Comparison of ENCODE assay signal across 23 cellular contexts in the genomic region with DNA sequence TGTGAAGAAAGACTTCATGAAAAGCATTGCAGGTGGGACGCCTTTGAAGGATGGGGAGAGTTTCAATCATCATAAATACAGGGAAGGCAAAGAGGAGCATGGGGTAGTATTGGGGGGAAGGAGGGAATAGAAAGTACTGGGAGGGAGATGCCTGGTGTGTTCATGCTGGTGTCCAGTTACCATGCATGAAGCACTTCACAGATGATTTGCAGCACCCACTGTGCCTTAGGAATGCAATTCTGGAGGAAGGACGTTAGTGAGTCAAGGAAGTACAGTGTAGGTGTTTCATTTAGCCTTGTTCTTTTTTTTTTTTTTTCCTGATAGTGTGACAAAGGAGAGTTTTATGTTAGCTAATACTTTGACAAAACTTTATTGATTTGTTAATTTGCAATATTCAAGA. TPM values are rescaled to one million over a fixed set of nuclear protein-coding genes. Genes with fewer than 3 reads are reported as not detected.
A peak's percentile ranks its signal among the peaks of the same experiment; 100 is the strongest.
DNase-seq lines count a peak whose midpoint lies in the region; ATAC-seq and TF ChIP-seq lines count a peak whose summit lies in the region.
"Had no signal": no experiment of that assay in that cellular context is flagged by ENCODE, and none has a peak within 500 bp of the region (broad histone marks: within the 10 kb centered on the region; RNA-seq: fewer than 3 reads in every experiment).

No MANE protein-coding gene starts in this region.

- H3K4me1 ChIP-seq in adipocyte (ENCODE audit: control insufficient read depth, insufficient read depth, low read length) = peaks cover 8% of the 10 kb centered on the region
- H3K4me1 ChIP-seq in skeletal muscle satellite cell (ENCODE audit: control insufficient read depth, insufficient read depth, low read length) = peaks cover 40% of the 10 kb centered on the region
- H3K4me1 ChIP-seq: right lobe of liver, uterus had no signal

- no peak for TF ChIP-seq CTCF in foreskin fibroblast (IDR thresholded peaks at IDR 0.05; ENCODE audit: low read depth, low read length)

- no peaks in the 10 kb centered on the region for H3K27me3 ChIP-seq in adipocyte (replicated peaks; ENCODE audit: control insufficient read depth, insufficient read depth, low read length)
- no peaks in the 10 kb centered on the region for H3K27me3 ChIP-seq in skeletal muscle satellite cell (ENCODE audit: control insufficient read depth, insufficient read depth, low read length)
- H3K27me3 ChIP-seq: heart right ventricle, right lobe of liver, uterus had no signal

- DNase-seq in NCI-H345 (lab: John Stamatoyannopoulos, UW) (peak; percentile 5), NCI-H345 treated with DMSO at 0.1 percent for 48 hours (lab: John Stamatoyannopoulos, UW; ENCODE audit: unreplicated experiment) (no peak), adipocyte (ENCODE audit: low read depth) (peak; percentile 28), foreskin fibroblast (peak; percentile 26 to 34), NCI-H146 (lab: John Stamatoyannopoulos, UW) (no peak)
- DNase-seq: activated CD4-positive, CD25-positive, alpha-beta regulatory T cell treated with anti-CD3 and anti-CD28 coated beads, Interleukin-2, amount 50 U/mL, for 72 hours; activated CD8-positive, alpha-beta T cell treated with anti-CD3 and anti-CD28 coated beads, Interleukin-2, amount 10 ng/mL, durations not matched to agents 7 days and 5 days; activated naive CD4-positive, alpha-beta T cell treated with Interleukin-2 at 50 U/mL for 16 hours; activated T-cell treated with anti-CD3 and anti-CD28 coated beads, Interleukin-2, amount 50 U/mL, for 1 hour; aorta; effector memory CD8-positive, alpha-beta T cell; heart right ventricle; HFFc6; NCI-H1694; NCI-H446 treated with DMSO at 0.1 percent for 48 hours; right lobe of liver; T1000; uterus had no signal

- H3K9ac ChIP-seq in adipocyte (ENCODE audit: low read length) (no peak overlapping the region), skeletal muscle satellite cell (ENCODE audit: low read depth, low read length) (no peak overlapping the region)

- H3K4me3 ChIP-seq in adipocyte (ENCODE audit: low read length) (no peak overlapping the region), foreskin fibroblast (ENCODE audit: low read depth in 1 of 2, low read length in 2 of 2) (no peak overlapping the region), skeletal muscle satellite cell (ENCODE audit: low read length) (no peak overlapping the region)
- H3K4me3 ChIP-seq: heart right ventricle, K562, right lobe of liver, uterus had no signal

- H3K4me2 ChIP-seq in skeletal muscle satellite cell (ENCODE audit: low read length) = peak overlapping the region; percentile 48

- ATAC-seq in GM21529 (IDR thresholded peaks at IDR 0.05; ENCODE audit: unreplicated experiment) (no peak), GM18870 (IDR thresholded peaks at IDR 0.05; ENCODE audit: unreplicated experiment) (no peak)
- ATAC-seq: activated CD8-positive, alpha-beta T cell treated with anti-CD3 and anti-CD28 coated beads, Interleukin-2, amount 10 ng/mL, durations not matched to agents 7 days and 5 days; effector memory CD8-positive, alpha-beta T cell; heart right ventricle; K562; right lobe of liver; stimulated activated memory B cell treated with anti-CD40 and anti-IgM and Interleukin-4, amounts not matched to agents 10 μg/mL and 1 μg/mL and 100 μg/mL, for 72 hours had no signal

- H3K9me3 ChIP-seq in adipocyte (ENCODE audit: control insufficient read depth, low read length) = no peaks in the 10 kb centered on the region
- no peaks in the 10 kb centered on the region for H3K9me3 ChIP-seq in skeletal muscle satellite cell (replicated peaks; ENCODE audit: low read length)
- H3K9me3 ChIP-seq: right lobe of liver, uterus had no signal

- H3K36me3 ChIP-seq in adipocyte (ENCODE audit: control insufficient read depth, insufficient read depth, low read length, severe bottlenecking) = no peaks in the 10 kb centered on the region
- H3K36me3 ChIP-seq in skeletal muscle satellite cell (ENCODE audit: insufficient read depth, low read length) = no peaks in the 10 kb centered on the region
- H3K36me3 ChIP-seq: heart right ventricle, right lobe of liver, uterus had no signal

RNA-seq across cellular contexts. Expression of a gene that starts 36.8 kb away (rescaled TPM):
- total RNA-seq in skeletal muscle satellite cell (2012; rRNA removed) = 3.5 and 4.6 TPM in 2 replicates
- total RNA-seq: activated CD8-positive, alpha-beta T cell treated with anti-CD3 and anti-CD28 coated beads, Interleukin-2, amount 10 ng/mL, durations not matched to agents 7 days and 5 days had no signal

Comparison
In these comparisons a context has a peak if more than half of its experiments do, and no peak if none do; other contexts are left out.
1. DNase-seq: peak in NCI-H345 (single experiment), adipocyte (single experiment) and foreskin fibroblast (2 of 2); none in NCI-H345 treated with DMSO at 0.1 percent for 48 hours (single experiment) and NCI-H146 (single experiment).